ENCODE assay signal across 8 cellular contexts in the genomic region with DNA sequence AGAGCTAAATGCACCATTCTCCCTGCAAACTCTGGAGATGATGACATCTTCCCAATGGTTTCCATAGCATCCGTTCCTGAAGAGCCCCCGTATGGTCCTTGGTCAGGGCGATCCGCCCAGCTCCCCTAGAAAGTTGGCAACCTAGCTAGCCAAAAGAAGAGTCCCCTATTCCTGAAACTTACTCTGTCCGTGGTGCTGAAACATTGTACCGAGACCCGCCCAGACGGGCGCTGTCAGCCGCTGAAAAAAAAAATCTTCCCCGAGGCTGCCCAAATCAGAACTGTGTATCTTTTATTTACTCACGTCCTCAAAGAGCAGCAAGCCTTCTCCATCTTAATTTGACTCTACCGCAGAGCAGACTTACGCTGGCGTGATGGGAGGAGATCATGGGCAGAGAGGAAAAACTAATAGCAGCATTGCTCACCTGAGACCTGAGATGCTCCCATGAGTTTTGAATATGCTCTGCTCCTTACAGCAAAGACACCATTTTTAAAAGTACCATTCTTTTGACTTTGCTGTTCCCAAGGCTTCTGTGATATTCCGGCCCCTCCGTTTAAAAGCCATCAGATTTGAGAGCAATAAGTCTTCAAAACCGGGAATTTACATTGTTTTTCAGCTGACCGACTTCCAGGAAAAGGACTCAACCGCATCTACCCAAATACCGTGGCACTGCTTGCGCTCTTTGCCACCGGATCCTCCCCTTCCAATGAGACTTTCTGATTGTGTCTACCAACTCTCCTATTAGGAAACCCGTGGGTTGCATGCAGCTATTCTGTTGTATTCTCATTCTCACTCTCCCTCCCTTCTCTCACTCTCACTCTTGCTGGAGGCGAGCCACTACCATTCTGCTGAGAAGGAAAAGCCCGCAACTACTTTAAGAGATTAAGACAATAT. TPM values are rescaled to one million over a fixed set of nuclear protein-coding genes. Genes with fewer than 3 reads are reported as not detected.
DNase-seq lines count a peak whose midpoint lies in the region; ATAC-seq and TF ChIP-seq lines count a peak whose summit lies in the region.

TSS of gene SLC17A6 (plus strand) at position 811 of the 894 bp plus-strand sequence. CDS start 153 bp downstream, outside the sequence.

- no peak within 1 kb of the TSS for H3K27ac Mint-ChIP-seq in Calu3 (ENCODE audit: unreplicated experiment)

- BruUV-seq in Calu3 (replicated peaks; lab: Mats Ljungman, UMichigan) = no TSS peak

- H3K27me3 Mint-ChIP-seq in Calu3 (ENCODE audit: unreplicated experiment) = peaks cover 62% of the 10 kb centered on the region

- TF ChIP-seq CTCF in Calu3 (IDR thresholded peaks at IDR 0.05; ENCODE audit: unreplicated experiment) = no peak
- TF ChIP-seq CTCF in fibroblast of pulmonary artery (IDR thresholded peaks at IDR 0.05; ENCODE audit: low read length, missing control alignments) = no peak

- CTCF ChIA-PET in Calu3 (lab: Charles Lee) (no interaction called here), HEK293T (lab: Yijun Ruan, JAX) (no interaction called here)

- peaks cover 11% of the 10 kb centered on the region for H3K4me1 Mint-ChIP-seq in Calu3 (ENCODE audit: low read depth, unreplicated experiment)

- intact Hi-C loops in Calu3 (cut with micrococcal nuclease; ENCODE audit: unreplicated experiment) = no loop called here

- no peak for ATAC-seq in GM21737 (IDR thresholded peaks at IDR 0.05; ENCODE audit: unreplicated experiment)
- ATAC-seq in HG02623 (IDR thresholded peaks at IDR 0.05; ENCODE audit: unreplicated experiment) = no peak

- POLR2A ChIA-PET in HEK293T (lab: Yijun Ruan, JAX) = no interaction called here

- DNase-seq in Calu3 (peak; percentile 32), HEK293T (ENCODE audit: extremely low spot score) (peak; percentile 38), NCI-H748 treated with DMSO at 0.1 percent for 48 hours (lab: John Stamatoyannopoulos, UW) (peak; percentile 40), fibroblast of pulmonary artery (ENCODE audit: low read depth) (peak; percentile 55), SK-N-DZ (ENCODE audit: low spot score) (no peak)
- no peak for DNase-seq in stimulated activated CD4-positive, alpha-beta T cell treated with anti-CD3 and anti-CD28 coated beads, Interleukin-2, amount 100 ng/mL, for 48 hours

- H3K36me3 Mint-ChIP-seq in Calu3 (ENCODE audit: insufficient read depth, unreplicated experiment) = no peaks in the 10 kb centered on the region

- H3K4me3 ChIP-seq in fibroblast of pulmonary artery (replicated peaks; ENCODE audit: low read depth, low read length) = no peak within 1 kb of the TSS

- no peak within 1 kb of the TSS for H3K4me3 Mint-ChIP-seq in Calu3 (ENCODE audit: low read depth, unreplicated experiment)

- H3K9me3 Mint-ChIP-seq in Calu3 (ENCODE audit: low read depth, unreplicated experiment) = no peaks in the 10 kb centered on the region

TF ChIP-seq in HEK293T, 16 proteins besides CTCF, POLR2A, EP300 and RAD21:
- TF ChIP-seq NFRKB (IDR thresholded peaks at IDR 0.05) (no peak), PKNOX1 (IDR thresholded peaks at IDR 0.05) (no peak), FOXK2 (IDR thresholded peaks at IDR 0.05) (no peak), TARDBP (IDR thresholded peaks at IDR 0.05) (no peak), ELF4 (IDR thresholded peaks at IDR 0.05) (no peak), SUZ12 (IDR thresholded peaks at IDR 0.05) (no peak), FOXA1 (IDR thresholded peaks at IDR 0.05) (no peak), CTBP1 (IDR thresholded peaks at IDR 0.05; ENCODE audit: borderline replicate concordance) (no peak), LEF1 (IDR thresholded peaks at IDR 0.05; ENCODE audit: borderline replicate concordance) (no peak), ARNT (IDR thresholded peaks at IDR 0.05) (no peak), FOXM1 (IDR thresholded peaks at IDR 0.05; ENCODE audit: borderline replicate concordance) (no peak), HDGF (IDR thresholded peaks at IDR 0.05; ENCODE audit: borderline replicate concordance) (no peak), ZNF384 (IDR thresholded peaks at IDR 0.05) (no peak), L3MBTL2 (conservative IDR thresholded peaks at IDR 0.05) (no peak), BHLHE40 (IDR thresholded peaks at IDR 0.05; ENCODE audit: borderline replicate concordance) (no peak), SP1 (IDR thresholded peaks at IDR 0.05) (no peak)

RNA-seq across cellular contexts. Expression of gene SLC17A6, which starts in this region (rescaled TPM):
- total RNA-seq in Calu3 (2022) = not detected in 2 replicates
- polyA plus RNA-seq in SK-N-DZ (2014; cell fraction: cytosol; rRNA removed) = 0.13 TPM in 1 of 2 replicates, not detected in the other
- 0.12 TPM in 1 of 2 replicates, not detected in the other for polyA plus RNA-seq in SK-N-DZ (2014; cell fraction: nucleus; rRNA removed)

Comparison
In these comparisons a context has a peak if more than half of its experiments do, and no peak if none do; other contexts are left out.
1. Peak in DNase-seq in Calu3; RNA of the gene not detected or under 1 TPM.
2. DNase-seq: peak in HEK293T (single experiment), NCI-H748 treated with DMSO at 0.1 percent for 48 hours (single experiment) and fibroblast of pulmonary artery (single experiment); none in SK-N-DZ (single experiment) and stimulated activated CD4-positive, alpha-beta T cell treated with anti-CD3 and anti-CD28 coated beads, Interleukin-2, amount 100 ng/mL, for 48 hours (0 of 2).